Comparison of ENCODE assay signal across 11 cellular contexts in genomic region chr3:61848885-61849284, GRCh38.
DNase-seq lines count a peak whose midpoint lies in the region; ATAC-seq and TF ChIP-seq lines count a peak whose summit lies in the region.
"Had no signal": no experiment of that assay in that cellular context is flagged by ENCODE, and none has a peak within 500 bp of the region (broad histone marks: within the 10 kb centered on the region; RNA-seq: fewer than 3 reads in every experiment).

No MANE protein-coding gene starts in this region.

- intact Hi-C loops in adrenal gland (cut with DNase I), result loop anchor here (5.0 to 10.0 kb wide), 3 partner anchors 214 to 287 kb away; partner anchors contain the start of gene PTPRG (in 2 of the 2)

- no peak for TF ChIP-seq EP300 in gastroesophageal sphincter (IDR thresholded peaks at IDR 0.05)

- ATAC-seq in gastroesophageal sphincter (peak; percentile 82), T-helper 17 cell (no peak)
- no peak for ATAC-seq in natural killer cell treated with Interleukin-12 subunit alpha and Interleukin-12 subunit beta and Interleukin-15 and Interleukin-18, amount 100 ng/mL, for 72 hours

- no peaks in the 10 kb centered on the region for H3K36me3 Mint-ChIP-seq in natural killer cell treated with Interleukin-12 subunit alpha and Interleukin-12 subunit beta and Interleukin-15 and Interleukin-18, amount 100 ng/mL, for 72 hours
- H3K36me3 Mint-ChIP-seq in T-helper 17 cell (ENCODE audit: low read depth), result no peaks in the 10 kb centered on the region

- H3K27ac Mint-ChIP-seq in natural killer cell treated with Interleukin-12 subunit alpha and Interleukin-12 subunit beta and Interleukin-15 and Interleukin-18, amount 100 ng/mL, for 72 hours, result no peak overlapping the region
- no peak overlapping the region for H3K27ac Mint-ChIP-seq in T-helper 17 cell
- H3K27ac Mint-ChIP-seq: activated naive CD4-positive, alpha-beta T cell treated with anti-CD3 and anti-CD28 coated beads for 36 hours had no signal

- no peak overlapping the region for H3K4me3 Mint-ChIP-seq in natural killer cell treated with Interleukin-12 subunit alpha and Interleukin-12 subunit beta and Interleukin-15 and Interleukin-18, amount 100 ng/mL, for 72 hours
- H3K4me3 Mint-ChIP-seq in T-helper 17 cell, result no peak overlapping the region
- H3K4me3 Mint-ChIP-seq: activated naive CD4-positive, alpha-beta T cell treated with anti-CD3 and anti-CD28 coated beads for 36 hours had no signal

- H3K27me3 ChIP-seq in adrenal gland (no peaks in the 10 kb centered on the region), gastroesophageal sphincter (no peaks in the 10 kb centered on the region), parathyroid adenoma (ENCODE audit: control insufficient read depth, insufficient read depth, low read length) (no peaks in the 10 kb centered on the region)

- H3K79me2 ChIP-seq in parathyroid adenoma, result peaks cover 51% of the 10 kb centered on the region

- DNase-seq in AG08395 (ENCODE audit: low spot score) (peak; percentile 68), adrenal gland (peak in 2 of 7 donors; percentile 18 to 35), retina (no peak), NCI-H1417 treated with DMSO at 0.1 percent for 48 hours (lab: John Stamatoyannopoulos, UW) (no peak), T-helper 17 cell (no peak)
- DNase-seq in natural killer cell treated with Interleukin-12 subunit alpha and Interleukin-12 subunit beta and Interleukin-15 and Interleukin-18, amount 100 ng/mL, for 72 hours (ENCODE audit: low spot score), result no peak
- DNase-seq: activated naive CD4-positive, alpha-beta T cell treated with anti-CD3 and anti-CD28 coated beads for 36 hours; AML-193; stimulated activated CD4-positive, alpha-beta T cell treated with anti-CD3 and anti-CD28 coated beads, Interleukin-4, amount 100 ng/mL, for 4 hours had no signal

- H3K4me1 ChIP-seq in adrenal gland (replicated peaks in 1 of 2) (peaks cover 22 to 23% of the 10 kb centered on the region in 2 donors), gastroesophageal sphincter (peaks cover 9 to 35% (median 9%) of the 10 kb centered on the region in 3 donors), parathyroid adenoma (peaks cover 26% of the 10 kb centered on the region)

- no peaks in the 10 kb centered on the region for H3K27me3 Mint-ChIP-seq in natural killer cell treated with Interleukin-12 subunit alpha and Interleukin-12 subunit beta and Interleukin-15 and Interleukin-18, amount 100 ng/mL, for 72 hours
- H3K27me3 Mint-ChIP-seq in T-helper 17 cell, result no peaks in the 10 kb centered on the region

- no peak overlapping the region for H3K4me2 ChIP-seq in parathyroid adenoma (ENCODE audit: low read length)

- no peaks in the 10 kb centered on the region for H3K4me1 Mint-ChIP-seq in natural killer cell treated with Interleukin-12 subunit alpha and Interleukin-12 subunit beta and Interleukin-15 and Interleukin-18, amount 100 ng/mL, for 72 hours (ENCODE audit: low read depth in 2 of 2)
- no peaks in the 10 kb centered on the region for H3K4me1 Mint-ChIP-seq in T-helper 17 cell

- H2AFZ ChIP-seq in parathyroid adenoma, result no peak overlapping the region

- TF ChIP-seq POLR2A in adrenal gland (IDR thresholded peaks at IDR 0.05), result no peak
- no peak for TF ChIP-seq POLR2A in gastroesophageal sphincter (IDR thresholded peaks at IDR 0.05)

- H3K9me3 ChIP-seq in adrenal gland (replicated peaks in 1 of 3), result no peaks in the 10 kb centered on the region
- H3K9me3 ChIP-seq in gastroesophageal sphincter, result no peaks in the 10 kb centered on the region
- no peaks in the 10 kb centered on the region for H3K9me3 ChIP-seq in parathyroid adenoma (ENCODE audit: control insufficient read depth, low read length)
- no peaks in the 10 kb centered on the region for H3K9me3 ChIP-seq in T-helper 17 cell (ENCODE audit: control insufficient read depth, low read length, poor library complexity, severe bottlenecking)

- peak overlapping the region in 4 of 5 donors; percentile 57 to 85 (median 69) for H3K27ac ChIP-seq in adrenal gland
- peak overlapping the region; percentile 67 to 80 (median 78) for H3K27ac ChIP-seq in gastroesophageal sphincter
- peak overlapping the region; percentile 79 for H3K27ac ChIP-seq in parathyroid adenoma

- no peaks in the 10 kb centered on the region for H3K36me3 ChIP-seq in adrenal gland (replicated peaks in 1 of 2)
- H3K36me3 ChIP-seq in gastroesophageal sphincter, result no peaks in the 10 kb centered on the region
- H3K36me3 ChIP-seq in parathyroid adenoma (ENCODE audit: control insufficient read depth, insufficient read depth, low read length), result no peaks in the 10 kb centered on the region

- no peaks in the 10 kb centered on the region for H3K9me3 Mint-ChIP-seq in natural killer cell treated with Interleukin-12 subunit alpha and Interleukin-12 subunit beta and Interleukin-15 and Interleukin-18, amount 100 ng/mL, for 72 hours
- H3K9me3 Mint-ChIP-seq: activated naive CD4-positive, alpha-beta T cell treated with anti-CD3 and anti-CD28 coated beads for 36 hours had no signal

- 9 to 24% (median 16%) methylated on average over 3 of the region's 3 CpGs for WGBS in adrenal gland, 4 donors
- WGBS in gastroesophageal sphincter (ENCODE audit: low coverage in 1 of 2), 2 donors, result 0 to 21% methylated on average over 3 of the region's 3 CpGs

- TF ChIP-seq CTCF in adrenal gland (IDR thresholded peaks at IDR 0.05) (no peak), gastroesophageal sphincter (IDR thresholded peaks at IDR 0.05) (no peak), parathyroid adenoma (IDR thresholded peaks at IDR 0.05) (no peak)

- H3K9ac ChIP-seq in parathyroid adenoma, result no peak overlapping the region

- H3K4me3 ChIP-seq in adrenal gland (no peak overlapping the region), gastroesophageal sphincter (no peak overlapping the region), parathyroid adenoma (ENCODE audit: low read depth, low read length) (no peak overlapping the region)
